Comparison of ENCODE assay signal across 1 cellular context in genomic region chr2:96325038-96325883, GRCh38.
A peak's percentile ranks its signal among the peaks of the same experiment; 100 is the strongest.
TF ChIP-seq lines count a peak whose summit lies in the region.

Gene ITPRIPL1, plus strand, starts transcription at chr2:96325317. Its CDS starts 523 bp downstream, at chr2:96325840.

TF ChIP-seq in K562, 482 proteins besides CTCF, POLR2A, EP300 and RAD21 (continued from another document):
- TF ChIP-seq RREB1 (CRISPR knock-in tag; IDR thresholded peaks at IDR 0.05) (no peak), HIVEP1 (CRISPR knock-in tag; IDR thresholded peaks at IDR 0.05) (no peak), EP400 (IDR thresholded peaks at IDR 0.05) (peak; percentile 14; the same call in 1 of the 2 replicates), TBP (optimal IDR thresholded peaks at IDR 0.05; ENCODE audit: low read depth, low read length) (peak; percentile 57), ZBTB7A (IDR thresholded peaks at IDR 0.05; ENCODE audit: borderline replicate concordance, control insufficient read depth, low read depth, low read length) (peak; percentile 69; the same call in 1 of the 2 replicates), SETDB1 (IDR thresholded peaks at IDR 0.05; ENCODE audit: low read length) (no peak), POLR2AphosphoS5 (IDR thresholded peaks at IDR 0.05; ENCODE audit: control insufficient read depth, insufficient read depth, low read depth, low read length) (no peak), SOX6 (IDR thresholded peaks at IDR 0.05) (no peak), HMG20A (CRISPR knock-in tag; conservative IDR thresholded peaks at IDR 0.05) (no peak), E2F6 (IDR thresholded peaks at IDR 0.05; ENCODE audit: borderline replicate concordance in 1 of 2, extremely low read depth in 1 of 2, insufficient read depth in 1 of 2, insufficient read length in 1 of 2, low read depth in 1 of 2, low read length in 1 of 2, poor library complexity in 1 of 2, severe bottlenecking in 1 of 2) (peak; percentile 18 to 84), ZBTB33 (CRISPR knock-in tag; IDR thresholded peaks at IDR 0.05) (peak; percentile 56; the same call in 1 of the 2 replicates), TAF1 (IDR thresholded peaks at IDR 0.05; ENCODE audit: control insufficient read depth, extremely low read depth, insufficient read depth, low read length, severe bottlenecking) (peak; percentile 9), POLR2G (IDR thresholded peaks at IDR 0.05; ENCODE audit: low read depth, low read length) (peak; percentile 72), CXXC5 (CRISPR knock-in tag; IDR thresholded peaks at IDR 0.05) (0 out of 2 replicates have a peak, but pooled peaks have one; percentile 12), MEF2A (IDR thresholded peaks at IDR 0.05; ENCODE audit: control insufficient read depth, low read depth, low read length) (no peak)
